ENCODE assay signal across 30 cellular contexts in genomic region chr6:55898342-55898741, GRCh38. TPM values are rescaled to one million over a fixed set of nuclear protein-coding genes. Genes with fewer than 3 reads are reported as not detected.
DNase-seq lines count a peak whose midpoint lies in the region; ATAC-seq and TF ChIP-seq lines count a peak whose summit lies in the region.
"Had no signal": no experiment of that assay in that cellular context is flagged by ENCODE, and none has a peak within 500 bp of the region (broad histone marks: within the 10 kb centered on the region; RNA-seq: fewer than 3 reads in every experiment).

No MANE protein-coding gene starts in this region.

- POLR2A ChIA-PET in PC-3 (lab: Charles Lee; ENCODE audit: unreplicated experiment) (no interaction called here), HEK293T (lab: Yijun Ruan, JAX) (no interaction called here)

- intact Hi-C loops in Calu3 (cut with micrococcal nuclease; ENCODE audit: unreplicated experiment) (no loop called here), PC-3 (cut with micrococcal nuclease) (no loop called here)

- no peak overlapping the region for H3K9ac ChIP-seq in PC-3 (ENCODE audit: low read length)

- BruUV-seq in Calu3 (replicated peaks; lab: Mats Ljungman, UMichigan), result no TSS peak
- BruUV-seq in PC-3 (replicated peaks; lab: Mats Ljungman, UMichigan), result no TSS peak

- H3K4me1 Mint-ChIP-seq in Calu3 (ENCODE audit: low read depth, unreplicated experiment), result peaks cover 40% of the 10 kb centered on the region
- H3K4me1 Mint-ChIP-seq: activated CD4-positive, alpha-beta T cell treated with anti-CD3 and anti-CD28 coated beads for 36 hours; B cell had no signal

- 0 out of 2 replicates have a peak, but pooled peaks cover 6% of the 10 kb centered on the region for H3K4me1 ChIP-seq in PC-3 (ENCODE audit: insufficient read depth, low read length)
- H3K4me1 ChIP-seq: gastroesophageal sphincter, psoas muscle, thyroid gland had no signal

- no peaks in the 10 kb centered on the region for H3K79me2 ChIP-seq in PC-3 (ENCODE audit: low read length)

- ATAC-seq in PC-3, result no peak
- ATAC-seq: activated CD4-positive, alpha-beta T cell treated with anti-CD3 and anti-CD28 coated beads for 36 hours; gastroesophageal sphincter; K562; psoas muscle; stimulated activated naive CD8-positive, alpha-beta T cell treated with anti-CD3 and anti-CD28 coated beads, Interleukin-15, Interleukin-2, amounts not matched to agents 100 U/mL and 50 U/mL, for 24 hours had no signal

- H3K27me3 Mint-ChIP-seq in Calu3 (ENCODE audit: unreplicated experiment), result no peaks in the 10 kb centered on the region
- H3K27me3 Mint-ChIP-seq: activated CD4-positive, alpha-beta T cell treated with anti-CD3 and anti-CD28 coated beads for 36 hours; B cell had no signal

- no peaks in the 10 kb centered on the region for H3K9me3 Mint-ChIP-seq in Calu3 (ENCODE audit: low read depth, unreplicated experiment)

- H3K4me2 ChIP-seq in PC-3 (ENCODE audit: low read length), result no peak overlapping the region
- H3K4me2 ChIP-seq: smooth muscle cell had no signal

- H2AFZ ChIP-seq in PC-3 (ENCODE audit: low read length), result peak overlapping the region; percentile 54

- H3K9me3 ChIP-seq in PC-3 (ENCODE audit: low read length), result no peaks in the 10 kb centered on the region
- H3K9me3 ChIP-seq: gastroesophageal sphincter, neutrophil, psoas muscle, SJCRH30, thyroid gland had no signal

- no peak overlapping the region for H3K4me3 ChIP-seq in PC-3 (ENCODE audit: low read length)
- no peak overlapping the region for H3K4me3 ChIP-seq in epithelial cell of esophagus (ENCODE audit: low read length)
- H3K4me3 ChIP-seq: gastroesophageal sphincter, K562, psoas muscle, SJCRH30, smooth muscle cell, thyroid gland had no signal

- H3K4me3 Mint-ChIP-seq in Calu3 (ENCODE audit: low read depth, unreplicated experiment), result peak overlapping the region; percentile 13
- H3K4me3 Mint-ChIP-seq: activated CD4-positive, alpha-beta T cell treated with anti-CD3 and anti-CD28 coated beads for 36 hours; activated naive CD4-positive, alpha-beta T cell treated with anti-CD3 and anti-CD28 coated beads for 36 hours; B cell had no signal

- no peaks in the 10 kb centered on the region for H3F3A ChIP-seq in PC-3 (ENCODE audit: low read length, unreplicated experiment)

- TF ChIP-seq CTCF in Calu3 (IDR thresholded peaks at IDR 0.05; ENCODE audit: unreplicated experiment) (no peak), PC-3 (conservative IDR thresholded peaks at IDR 0.05; ENCODE audit: low read depth, low read length) (no peak), epithelial cell of esophagus (IDR thresholded peaks at IDR 0.05; ENCODE audit: insufficient read depth, low read depth, low read length, missing control alignments) (no peak)

- H3K27ac ChIP-seq in PC-3 (ENCODE audit: low read length), result no peak overlapping the region
- H3K27ac ChIP-seq in substantia nigra (ENCODE audit: low read depth, low read length, poor library complexity, severe bottlenecking), result no peak overlapping the region
- H3K27ac ChIP-seq: gastroesophageal sphincter, neutrophil, psoas muscle, SJCRH30, thyroid gland had no signal

- no peak for DNase-seq in Calu3
- peak; percentile 34 for DNase-seq in PC-3
- peak; percentile 11 for DNase-seq in epithelial cell of esophagus (ENCODE audit: low read depth)
- peak; percentile 54 for DNase-seq in renal cortical epithelial cell (ENCODE audit: low read depth)
- DNase-seq in substantia nigra (lab: John Stamatoyannopoulos, UW), result no peak
- no peak for DNase-seq in NCI-H2029 (lab: John Stamatoyannopoulos, UW)
- no peak for DNase-seq in HEK293T (ENCODE audit: extremely low spot score)
- DNase-seq in NCI-H748 treated with DMSO at 0.1 percent for 48 hours (lab: John Stamatoyannopoulos, UW), result no peak
- DNase-seq: activated CD4-positive, alpha-beta T cell treated with anti-CD3 and anti-CD28 coated beads for 36 hours; activated naive CD4-positive, alpha-beta T cell treated with anti-CD3 and anti-CD28 coated beads for 36 hours; activated T-cell treated with anti-CD3 and anti-CD28 coated beads, Interleukin-2, amount 50 U/mL, for 48 hours; aorta; DND-41; kidney; NCI-H146; OCI-M1; psoas muscle; SJCRH30; stimulated activated CD4-positive, alpha-beta T cell treated with anti-CD3 and anti-CD28 coated beads, Interleukin-4, amount 100 ng/mL, for 24 hours; stimulated activated naive CD8-positive, alpha-beta T cell treated with anti-CD3 and anti-CD28 coated beads, Interleukin-15, Interleukin-2, amounts not matched to agents 100 U/mL and 50 U/mL, for 24 hours; thyroid gland had no signal

- no peaks in the 10 kb centered on the region for H3K27me3 ChIP-seq in PC-3 (ENCODE audit: low read length)
- H3K27me3 ChIP-seq: gastroesophageal sphincter, neutrophil, SJCRH30, thyroid gland had no signal

- no peaks in the 10 kb centered on the region for H3K9me2 ChIP-seq in PC-3 (replicated peaks; ENCODE audit: low read length)

- H4K20me1 ChIP-seq in PC-3 (ENCODE audit: low read length), result no peaks in the 10 kb centered on the region

- no peaks in the 10 kb centered on the region for H3K36me3 ChIP-seq in PC-3 (ENCODE audit: low read depth, low read length)
- H3K36me3 ChIP-seq: gastroesophageal sphincter, neutrophil, SJCRH30, thyroid gland had no signal

- H3K36me3 Mint-ChIP-seq in Calu3 (ENCODE audit: insufficient read depth, unreplicated experiment), result no peaks in the 10 kb centered on the region

- CTCF ChIA-PET in Calu3 (lab: Charles Lee), result no interaction called here
- CTCF ChIA-PET in PC-3 (lab: Charles Lee), result no interaction called here
- CTCF ChIA-PET in HEK293T (lab: Yijun Ruan, JAX), result no interaction called here

- H3K27ac Mint-ChIP-seq in Calu3 (ENCODE audit: unreplicated experiment), result peak overlapping the region; percentile 42
- H3K27ac Mint-ChIP-seq: activated CD4-positive, alpha-beta T cell treated with anti-CD3 and anti-CD28 coated beads for 36 hours; activated naive CD4-positive, alpha-beta T cell treated with anti-CD3 and anti-CD28 coated beads for 36 hours; B cell had no signal

TF ChIP-seq in HEK293T, 16 proteins besides CTCF, POLR2A, EP300 and RAD21:
- TF ChIP-seq ZNF384 (IDR thresholded peaks at IDR 0.05) (no peak), FOXK2 (IDR thresholded peaks at IDR 0.05) (no peak), NFRKB (IDR thresholded peaks at IDR 0.05) (no peak), HDGF (IDR thresholded peaks at IDR 0.05; ENCODE audit: borderline replicate concordance) (no peak), SUZ12 (IDR thresholded peaks at IDR 0.05) (no peak), ARNT (IDR thresholded peaks at IDR 0.05) (no peak), PKNOX1 (IDR thresholded peaks at IDR 0.05) (no peak), BHLHE40 (IDR thresholded peaks at IDR 0.05; ENCODE audit: borderline replicate concordance) (no peak), LEF1 (IDR thresholded peaks at IDR 0.05; ENCODE audit: borderline replicate concordance) (no peak)

RNA-seq across cellular contexts. Expression of gene BMP5, which starts 23.0 kb away (rescaled TPM):
- total RNA-seq in Calu3 (2022) (not detected in 2 replicates), PC-3 (2014; rRNA removed) (not detected in 2 replicates), renal cortical epithelial cell (not detected in 2 replicates)
- total RNA-seq: activated CD4-positive, alpha-beta T cell treated with anti-CD3 and anti-CD28 coated beads for 36 hours; activated CD8-positive, alpha-beta memory T cell treated with anti-CD3 and anti-CD28 coated beads for 36 hours; activated naive CD4-positive, alpha-beta T cell treated with anti-CD3 and anti-CD28 coated beads for 36 hours; B cell; epithelial cell of proximal tubule; K562; lung microvascular endothelial cell; T-helper 1 cell treated with Interleukin-12 subunit alpha and Interleukin-12 subunit beta and Interleukin-4 antibody, amounts not matched to agents 30 ng/mL and 1 ng/mL, for 36 hours had no signal

Comparison
In these comparisons a context has a peak if more than half of its experiments do, and no peak if none do; other contexts are left out.
1. DNase-seq: peak in PC-3 (single experiment), epithelial cell of esophagus (single experiment) and renal cortical epithelial cell (single experiment); none in Calu3 (single experiment), substantia nigra (0 of 49), NCI-H2029 (single experiment), HEK293T (single experiment) and NCI-H748 treated with DMSO at 0.1 percent for 48 hours (single experiment).